Comparison of ENCODE assay signal across 30 cellular contexts in the genomic region with DNA sequence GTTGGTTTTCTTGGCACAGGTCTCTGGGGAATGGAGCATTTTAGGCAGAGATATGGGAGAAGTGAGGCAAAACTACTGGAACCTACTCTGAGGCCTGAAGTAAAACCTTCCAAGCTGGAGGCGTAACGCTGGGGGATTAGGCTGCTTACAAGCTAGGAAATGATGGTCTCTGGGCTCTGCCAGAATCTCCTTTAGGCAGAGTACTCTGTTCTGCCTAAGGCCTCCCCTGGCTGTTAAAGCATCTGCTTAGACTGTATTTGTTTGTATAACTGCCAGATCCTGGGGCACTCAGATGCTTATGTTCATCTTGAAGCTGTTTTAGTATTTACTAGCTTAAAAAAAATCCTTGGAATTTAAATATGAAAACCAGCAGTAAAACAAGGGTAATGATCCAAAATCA.
A peak's percentile ranks its signal among the peaks of the same experiment; 100 is the strongest.
DNase-seq lines count a peak whose midpoint lies in the region; ATAC-seq, FAIRE-seq and TF ChIP-seq lines count a peak whose summit lies in the region.
"Had no signal": no experiment of that assay in that cellular context is flagged by ENCODE, and none has a peak within 500 bp of the region (broad histone marks: within the 10 kb centered on the region; RNA-seq: fewer than 3 reads in every experiment).

No MANE protein-coding gene starts in this region.

- intact Hi-C loops in psoas muscle (cut with DNase I) = no loop called here

- no peaks in the 10 kb centered on the region; the same call in none of the 2 replicates for H3K27me3 Mint-ChIP-seq in HFFc6 (ENCODE audit: insufficient read depth)
- no peaks in the 10 kb centered on the region for H3K27me3 Mint-ChIP-seq in astrocyte (ENCODE audit: low read depth, unreplicated experiment)

- H3K9me3 ChIP-seq in astrocyte (ENCODE audit: insufficient read depth, low read depth, low read length) = no peaks in the 10 kb centered on the region
- no peaks in the 10 kb centered on the region for H3K9me3 ChIP-seq in smooth muscle cell (replicated peaks; ENCODE audit: low read depth)
- no peaks in the 10 kb centered on the region for H3K9me3 ChIP-seq in psoas muscle
- H3K9me3 ChIP-seq: pancreas, SJCRH30 had no signal

- H2AFZ ChIP-seq in astrocyte (ENCODE audit: low read depth, low read length) (no peak overlapping the region), smooth muscle cell (ENCODE audit: low read depth) (peak overlapping the region; percentile 34)

- ATAC-seq in GM21723 (IDR thresholded peaks at IDR 0.05; ENCODE audit: unreplicated experiment) (no peak), psoas muscle (no peak)
- ATAC-seq: activated naive CD4-positive, alpha-beta T cell treated with anti-CD3 and anti-CD28 coated beads, Interleukin-2, amount 50 U/mL, for 72 hours; HCT116; left lobe of liver; pancreas; stimulated activated naive CD8-positive, alpha-beta T cell treated with anti-CD3 and anti-CD28 coated beads, Interleukin-15, Interleukin-2, amounts not matched to agents 100 U/mL and 50 U/mL, for 24 hours had no signal

- H3K9me3 Mint-ChIP-seq in HFFc6 = no peaks in the 10 kb centered on the region
- no peaks in the 10 kb centered on the region for H3K9me3 Mint-ChIP-seq in astrocyte (ENCODE audit: unreplicated experiment)
- H3K9me3 Mint-ChIP-seq: activated naive CD4-positive, alpha-beta T cell treated with anti-CD3 and anti-CD28 coated beads, Interleukin-2, amount 50 U/mL, for 72 hours; memory B cell; nephron progenitor cell had no signal

- H4K20me1 ChIP-seq in astrocyte (ENCODE audit: insufficient read depth, low read length) (no peaks in the 10 kb centered on the region), smooth muscle cell (ENCODE audit: low read depth) (no peaks in the 10 kb centered on the region)
- H4K20me1 ChIP-seq: BLaER1 treated with 17β-estradiol and CSF1 and Interleukin-3, amounts not matched to agents 10 nM and 100 nM had no signal

- H3K4me1 ChIP-seq in astrocyte (ENCODE audit: insufficient read depth, low read length) (no peaks in the 10 kb centered on the region), smooth muscle cell (ENCODE audit: low read depth) (peaks cover 9% of the 10 kb centered on the region), psoas muscle (no peaks in the 10 kb centered on the region)
- H3K4me1 ChIP-seq: BLaER1 treated with 17β-estradiol and CSF1 and Interleukin-3, amounts not matched to agents 10 nM and 100 nM; pancreas; SJCRH30 had no signal

- H3K36me3 ChIP-seq in astrocyte (ENCODE audit: insufficient read depth, low read length) (no peaks in the 10 kb centered on the region), smooth muscle cell (ENCODE audit: low read depth) (no peaks in the 10 kb centered on the region), psoas muscle (ENCODE audit: insufficient read depth in 1 of 2, low read depth in 1 of 2) (no peaks in the 10 kb centered on the region)
- H3K36me3 ChIP-seq: BLaER1 treated with 17β-estradiol and CSF1 and Interleukin-3, amounts not matched to agents 10 nM and 100 nM; pancreas; SJCRH30 had no signal

- peaks cover 16% of the 10 kb centered on the region for H3K4me1 Mint-ChIP-seq in HFFc6 (ENCODE audit: low read depth)
- no peaks in the 10 kb centered on the region for H3K4me1 Mint-ChIP-seq in astrocyte (ENCODE audit: low read depth, unreplicated experiment)
- H3K4me1 Mint-ChIP-seq: memory B cell, nephron progenitor cell had no signal

- peaks cover 5% of the 10 kb centered on the region for H3F3A ChIP-seq in smooth muscle cell (ENCODE audit: low read depth)

- H3K4me3 Mint-ChIP-seq in HFFc6 (peak overlapping the region; percentile 43; the same call in 1 of the 2 replicates), astrocyte (ENCODE audit: unreplicated experiment) (no peak overlapping the region)
- H3K4me3 Mint-ChIP-seq: IgD-negative memory B cell, memory B cell, nephron progenitor cell had no signal

- FAIRE-seq in astrocyte (lab: Jason Lieb, UNC) = peak; percentile 54
- FAIRE-seq: bronchial epithelial cell, GM12891, pancreas had no signal

- DNase-seq in DMS 273 (lab: John Stamatoyannopoulos, UW; ENCODE audit: unreplicated experiment) (peak; percentile 17), DMS 273 treated with DMSO at 0.1 percent for 48 hours (lab: John Stamatoyannopoulos, UW) (no peak), HFFc6 (peak; percentile 29), astrocyte (ENCODE audit: low read depth) (no peak), smooth muscle cell (lab: John Stamatoyannopoulos, UW; ENCODE audit: unreplicated experiment) (no peak), psoas muscle (no peak), HPDE6-E6E7 (ENCODE audit: extremely low spot score) (no peak)
- DNase-seq: activated CD4-positive, alpha-beta T cell treated with anti-CD3 and anti-CD28 coated beads for 48 hours; DND-41; effector CD4-positive, alpha-beta T cell; NCI-H2107; NCI-H345; nephron progenitor cell; pancreas; retina; SJCRH30; stimulated activated naive CD8-positive, alpha-beta T cell treated with anti-CD3 and anti-CD28 coated beads, Interleukin-15, Interleukin-2, amounts not matched to agents 100 U/mL and 50 U/mL, for 24 hours; T1000 had no signal

- H3K36me3 Mint-ChIP-seq in HFFc6 (ENCODE audit: low read depth) (no peaks in the 10 kb centered on the region), astrocyte (ENCODE audit: low read depth, unreplicated experiment) (no peaks in the 10 kb centered on the region)
- H3K36me3 Mint-ChIP-seq: activated naive CD4-positive, alpha-beta T cell treated with anti-CD3 and anti-CD28 coated beads, Interleukin-2, amount 50 U/mL, for 72 hours; IgD-negative memory B cell had no signal

- H3K27ac Mint-ChIP-seq in HFFc6 (peak overlapping the region; percentile 68), astrocyte (ENCODE audit: unreplicated experiment) (no peak overlapping the region)
- H3K27ac Mint-ChIP-seq: activated naive CD4-positive, alpha-beta T cell treated with anti-CD3 and anti-CD28 coated beads, Interleukin-2, amount 50 U/mL, for 72 hours; IgD-negative memory B cell; memory B cell; nephron progenitor cell had no signal

- no peak for TF ChIP-seq CTCF in HFFc6 (IDR thresholded peaks at IDR 0.05)
- TF ChIP-seq CTCF in astrocyte (IDR thresholded peaks at IDR 0.05; ENCODE audit: insufficient read depth, low read depth, low read length) = no peak
- TF ChIP-seq CTCF in smooth muscle cell (IDR thresholded peaks at IDR 0.05; ENCODE audit: borderline replicate concordance, insufficient read depth, poor library complexity, severe bottlenecking) = no peak
- no peak for TF ChIP-seq CTCF in psoas muscle (IDR thresholded peaks at IDR 0.05)

- H3K79me2 ChIP-seq in astrocyte (ENCODE audit: insufficient read depth, low read length) (no peaks in the 10 kb centered on the region), smooth muscle cell (ENCODE audit: low read depth) (no peaks in the 10 kb centered on the region)

- H3K4me3 ChIP-seq in astrocyte (ENCODE audit: insufficient read depth, low read depth, low read length) (no peak overlapping the region), smooth muscle cell (no peak overlapping the region), psoas muscle (no peak overlapping the region)
- H3K4me3 ChIP-seq: BLaER1 treated with 17β-estradiol and CSF1 and Interleukin-3, amounts not matched to agents 10 nM and 100 nM; pancreas; SJCRH30; skin epidermis had no signal

- H3K9ac ChIP-seq in astrocyte (ENCODE audit: low read length) (no peak overlapping the region), smooth muscle cell (ENCODE audit: low read depth) (no peak overlapping the region)
- H3K9ac ChIP-seq: BLaER1 treated with 17β-estradiol and CSF1 and Interleukin-3, amounts not matched to agents 10 nM and 100 nM had no signal

- 26% methylated on average over 2 of the region's 2 CpGs for WGBS in smooth muscle cell (ENCODE audit: low lambda C conversion rate)
- WGBS in psoas muscle, 3 donors = 50 to 69% (median 58%) methylated on average over 2 of the region's 2 CpGs

- H3K27ac ChIP-seq in astrocyte (ENCODE audit: low read depth, low read length) (no peak overlapping the region), smooth muscle cell (ENCODE audit: low read depth) (peak overlapping the region; percentile 46), psoas muscle (no peak overlapping the region)
- H3K27ac ChIP-seq: 22Rv1; BLaER1 treated with 17β-estradiol and CSF1 and Interleukin-3, amounts not matched to agents 10 nM and 100 nM; pancreas; SJCRH30; skin epidermis; VCaP had no signal

- H3K4me2 ChIP-seq in astrocyte (ENCODE audit: low read length) (no peak overlapping the region), smooth muscle cell (no peak overlapping the region)
- H3K4me2 ChIP-seq: BLaER1 treated with 17β-estradiol and CSF1 and Interleukin-3, amounts not matched to agents 10 nM and 100 nM had no signal

- H3K27me3 ChIP-seq in astrocyte (ENCODE audit: insufficient read depth, low read length) = no peaks in the 10 kb centered on the region
- H3K27me3 ChIP-seq in smooth muscle cell (ENCODE audit: low read depth) = no peaks in the 10 kb centered on the region
- no peaks in the 10 kb centered on the region for H3K27me3 ChIP-seq in psoas muscle (ENCODE audit: insufficient read depth in 3 of 3, low read length in 2 of 3)
- H3K27me3 ChIP-seq: SJCRH30 had no signal

Comparison
In these comparisons a context has a peak if more than half of its experiments do, and no peak if none do; other contexts are left out.
1. DNase-seq: peak in DMS 273 (single experiment) and HFFc6 (single experiment); none in DMS 273 treated with DMSO at 0.1 percent for 48 hours (single experiment), astrocyte (single experiment), smooth muscle cell (single experiment), psoas muscle (0 of 2) and HPDE6-E6E7 (single experiment).